22 cellular contexts compared by ENCODE assay signal in the genomic region with DNA sequence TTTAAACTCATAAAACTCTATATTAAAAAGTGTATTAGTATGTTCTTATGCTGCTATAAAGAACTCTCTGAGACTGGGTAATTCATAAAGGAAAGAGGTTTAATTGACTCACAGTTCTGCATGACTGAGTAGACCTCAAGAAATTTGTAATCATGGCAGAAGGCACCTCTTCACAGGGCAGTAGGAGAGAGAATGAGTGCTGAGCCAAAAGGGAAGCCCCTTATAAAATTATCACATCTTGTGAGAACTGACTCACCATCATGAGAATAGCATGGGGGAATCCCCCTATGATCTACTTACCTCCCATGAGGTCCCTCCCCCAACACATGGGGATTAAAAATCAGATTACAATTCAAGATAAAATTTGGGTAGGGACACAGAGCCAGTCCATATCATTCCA.
"Had no signal": no experiment of that assay in that cellular context is flagged by ENCODE, and none has a peak within 500 bp of the region (broad histone marks: within the 10 kb centered on the region; RNA-seq: fewer than 3 reads in every experiment).

No MANE protein-coding gene starts in this region.

- H3K27me3 Mint-ChIP-seq: dendritic cell treated with granulocyte-macrophage colony-stimulating factor and Interleukin-4, amounts not matched to agents 40 ng/mL and 50 ng/mL, for 4 days; effector memory CD8-positive, alpha-beta T cell had no signal

- H3K4me3 Mint-ChIP-seq: dendritic cell treated with granulocyte-macrophage colony-stimulating factor and Interleukin-4, amounts not matched to agents 40 ng/mL and 50 ng/mL, for 4 days; effector memory CD8-positive, alpha-beta T cell; endodermal cell had no signal

- ATAC-seq: effector memory CD8-positive, alpha-beta T cell; esophagus mucosa; foreskin keratinocyte; gastrocnemius medialis; gastroesophageal sphincter; heart left ventricle; heart right ventricle had no signal

- H3K4me1 Mint-ChIP-seq: endodermal cell had no signal

- H3K27ac Mint-ChIP-seq: dendritic cell treated with granulocyte-macrophage colony-stimulating factor and Interleukin-4, amounts not matched to agents 40 ng/mL and 50 ng/mL, for 4 days; effector memory CD8-positive, alpha-beta T cell; endodermal cell had no signal

- H3K9me3 Mint-ChIP-seq: dendritic cell treated with granulocyte-macrophage colony-stimulating factor and Interleukin-4, amounts not matched to agents 40 ng/mL and 50 ng/mL, for 4 days had no signal

- DNase-seq: colonic mucosa; cortex of kidney; dermis blood vessel endothelial cell; dorsolateral prefrontal cortex; effector CD4-positive, alpha-beta T cell; effector CD8-positive, alpha-beta T cell; effector memory CD4-positive, alpha-beta T cell; effector memory CD8-positive, alpha-beta T cell; endodermal cell; erythroblast; esophagus squamous epithelium; foreskin fibroblast; foreskin keratinocyte; foreskin melanocyte; gastrocnemius medialis; glutamatergic neuron; head of caudate nucleus; heart left ventricle; heart right ventricle had no signal
